1 cellular context compared by ENCODE assay signal in genomic region chrX:20118065-20118824, GRCh38.
TF ChIP-seq lines count a peak whose summit lies in the region.

No MANE protein-coding gene starts in this region.

TF ChIP-seq in HEK293, 187 proteins besides CTCF, POLR2A, EP300 and RAD21 (continued from another document):
- TF ChIP-seq, protein P1, sequence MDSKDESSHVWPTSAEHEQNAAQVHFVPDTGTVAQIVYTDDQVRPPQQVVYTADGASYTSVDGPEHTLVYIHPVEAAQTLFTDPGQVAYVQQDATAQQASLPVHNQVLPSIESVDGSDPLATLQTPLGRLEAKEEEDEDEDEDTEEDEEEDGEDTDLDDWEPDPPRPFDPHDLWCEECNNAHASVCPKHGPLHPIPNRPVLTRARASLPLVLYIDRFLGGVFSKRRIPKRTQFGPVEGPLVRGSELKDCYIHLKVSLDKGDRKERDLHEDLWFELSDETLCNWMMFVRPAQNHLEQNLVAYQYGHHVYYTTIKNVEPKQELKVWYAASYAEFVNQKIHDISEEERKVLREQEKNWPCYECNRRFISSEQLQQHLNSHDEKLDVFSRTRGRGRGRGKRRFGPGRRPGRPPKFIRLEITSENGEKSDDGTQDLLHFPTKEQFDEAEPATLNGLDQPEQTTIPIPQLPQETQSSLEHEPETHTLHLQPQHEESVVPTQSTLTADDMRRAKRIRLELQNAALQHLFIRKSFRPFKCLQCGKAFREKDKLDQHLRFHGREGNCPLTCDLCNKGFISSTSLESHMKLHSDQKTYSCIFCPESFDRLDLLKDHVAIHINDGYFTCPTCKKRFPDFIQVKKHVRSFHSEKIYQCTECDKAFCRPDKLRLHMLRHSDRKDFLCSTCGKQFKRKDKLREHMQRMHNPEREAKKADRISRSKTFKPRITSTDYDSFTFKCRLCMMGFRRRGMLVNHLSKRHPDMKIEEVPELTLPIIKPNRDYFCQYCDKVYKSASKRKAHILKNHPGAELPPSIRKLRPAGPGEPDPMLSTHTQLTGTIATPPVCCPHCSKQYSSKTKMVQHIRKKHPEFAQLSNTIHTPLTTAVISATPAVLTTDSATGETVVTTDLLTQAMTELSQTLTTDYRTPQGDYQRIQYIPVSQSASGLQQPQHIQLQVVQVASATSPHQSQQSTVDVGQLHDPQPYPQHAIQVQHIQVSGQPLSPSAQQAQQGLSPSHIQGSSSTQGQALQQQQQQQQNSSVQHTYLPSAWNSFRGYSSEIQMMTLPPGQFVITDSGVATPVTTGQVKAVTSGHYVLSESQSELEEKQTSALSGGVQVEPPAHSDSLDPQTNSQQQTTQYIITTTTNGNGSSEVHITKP (tag by site-specific recombination; IDR thresholded peaks at IDR 0.05): 0 out of 2 replicates have a peak, but pooled peaks have one; percentile 20
- TF ChIP-seq ZBTB8A (tag by site-specific recombination; IDR thresholded peaks at IDR 0.05) (peak; percentile 39; the same call in 1 of the 2 replicates), MZF1 (tag by site-specific recombination; IDR thresholded peaks at IDR 0.05; ENCODE audit: borderline replicate concordance) (no peak), ZNF843 (tag by site-specific recombination; IDR thresholded peaks at IDR 0.05) (no peak), SP2 (tag by site-specific recombination; IDR thresholded peaks at IDR 0.05) (no peak), GLIS1 (tag by site-specific recombination; IDR thresholded peaks at IDR 0.05) (peak; percentile 59), ZNF548 (tag by site-specific recombination; IDR thresholded peaks at IDR 0.05) (no peak), ZNF580 (tag by site-specific recombination; IDR thresholded peaks at IDR 0.05) (no peak), FEZF1 (tag by site-specific recombination; IDR thresholded peaks at IDR 0.05) (peak; percentile 81), ZNF664 (tag by site-specific recombination; IDR thresholded peaks at IDR 0.05) (no peak)
TF ChIP-seq in HEK293: peak in this region for 10.
